Comparison of ENCODE assay signal across 26 cellular contexts in the genomic region with DNA sequence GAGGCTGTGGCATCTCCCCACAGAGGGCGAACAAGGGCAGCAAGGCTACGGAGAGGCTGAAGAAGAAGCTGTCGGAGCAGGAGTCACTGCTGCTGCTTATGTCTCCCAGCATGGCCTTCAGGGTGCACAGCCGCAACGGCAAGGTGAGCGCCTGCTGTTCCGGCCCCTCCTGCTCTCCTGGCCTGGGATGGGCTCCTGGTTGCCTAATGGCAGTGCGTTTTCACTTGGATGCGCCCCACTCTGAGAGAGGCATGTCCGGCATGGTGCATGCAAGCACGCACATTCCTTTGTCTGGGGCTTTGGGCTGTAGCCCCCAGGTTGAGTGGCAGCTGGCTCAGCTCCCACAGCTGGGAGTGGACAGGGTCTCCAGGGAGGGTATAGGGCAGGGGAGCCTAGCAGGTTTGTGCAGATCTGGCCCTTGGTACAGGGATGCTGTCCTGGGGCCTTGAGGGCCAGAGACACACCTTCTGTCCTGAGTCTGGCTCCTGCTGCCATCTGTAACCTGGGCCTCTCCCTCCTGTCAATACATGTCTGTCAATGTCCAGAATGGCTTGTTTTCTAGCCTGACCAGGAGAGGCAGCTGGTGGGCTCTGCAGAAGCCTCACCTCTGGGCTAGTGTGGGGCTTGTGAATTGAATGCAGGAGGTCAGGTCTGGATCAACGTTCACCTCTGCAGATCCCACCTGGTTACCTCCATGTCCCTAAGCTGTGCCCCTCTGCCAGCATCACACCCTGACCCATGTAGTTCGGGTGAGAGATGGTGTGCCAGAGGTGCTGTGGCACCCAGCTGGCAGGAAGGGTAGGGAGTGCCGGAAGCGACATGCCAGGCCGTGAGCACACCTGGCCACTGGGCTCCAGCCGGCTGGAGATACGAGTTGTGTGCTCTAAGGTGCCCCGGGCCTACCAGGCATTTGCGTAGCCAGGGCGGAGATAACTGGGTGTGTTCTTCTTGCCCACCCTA.
"Had no signal": no experiment of that assay in that cellular context is flagged by ENCODE, and none has a peak within 500 bp of the region (broad histone marks: within the 10 kb centered on the region; RNA-seq: fewer than 3 reads in every experiment).

No MANE protein-coding gene starts in this region.

- DNase-seq: activated CD4-positive, alpha-beta T cell treated with anti-CD3 and anti-CD28 coated beads for 48 hours; activated CD8-positive, alpha-beta T cell treated with anti-CD3 and anti-CD28 coated beads for 36 hours; activated naive CD8-positive, alpha-beta T cell treated with anti-CD3 and anti-CD28 coated beads, Interleukin-2, amount 50 U/mL, for 24 hours; activated T-cell treated with anti-CD3 and anti-CD28 coated beads, Interleukin-2, amount 50 U/mL, for 4 hours; amygdala; left colon; mammary epithelial cell; ovary; stimulated activated CD4-positive, alpha-beta T cell treated with anti-CD3 and anti-CD28 coated beads, Interleukin-15, amount 100 ng/mL, for 24 hours; stimulated activated CD4-positive, alpha-beta T cell treated with anti-CD3 and anti-CD28 coated beads, Interleukin-2, amount 100 ng/mL, for 24 hours; stimulated activated naive CD4-positive, alpha-beta T cell; SW 1271; T-helper 9 cell; tibial artery; WERI-Rb-1 had no signal

- ATAC-seq: activated CD4-positive, CD25-positive, alpha-beta regulatory T cell treated with anti-CD3 and anti-CD28 coated beads, Interleukin-2, amount 50 U/mL, for 24 hours; activated CD8-positive, alpha-beta T cell treated with anti-CD3 and anti-CD28 coated beads for 36 hours; activated naive CD8-positive, alpha-beta T cell treated with anti-CD3 and anti-CD28 coated beads, Interleukin-2, amount 50 U/mL, for 24 hours; activated T-cell treated with anti-CD3 and anti-CD28 coated beads, Interleukin-2, amount 50 U/mL, for 4 hours; left colon had no signal

- H3K27me3 Mint-ChIP-seq: activated CD8-positive, alpha-beta T cell treated with anti-CD3 and anti-CD28 coated beads for 36 hours; activated naive CD4-positive, alpha-beta T cell treated with anti-CD3 and anti-CD28 coated beads, Interleukin-2, amount 50 U/mL, for 24 hours; activated naive CD8-positive, alpha-beta T cell treated with anti-CD3 and anti-CD28 coated beads, Interleukin-2, amount 50 U/mL, for 24 hours; central memory CD8-positive, alpha-beta T cell; dendritic cell treated with granulocyte-macrophage colony-stimulating factor and Interleukin-4, amounts not matched to agents 40 ng/mL and 50 ng/mL, for 4 days; progenitor cell of endocrine pancreas had no signal

- H3K36me3 ChIP-seq: ovary had no signal

- H3K4me1 Mint-ChIP-seq: activated naive CD4-positive, alpha-beta T cell treated with anti-CD3 and anti-CD28 coated beads, Interleukin-2, amount 50 U/mL, for 24 hours; activated naive CD8-positive, alpha-beta T cell treated with anti-CD3 and anti-CD28 coated beads, Interleukin-2, amount 50 U/mL, for 24 hours; nephron had no signal

- H3K27ac Mint-ChIP-seq: activated CD8-positive, alpha-beta T cell treated with anti-CD3 and anti-CD28 coated beads for 36 hours; activated naive CD4-positive, alpha-beta T cell treated with anti-CD3 and anti-CD28 coated beads, Interleukin-2, amount 50 U/mL, for 24 hours; activated naive CD8-positive, alpha-beta T cell treated with anti-CD3 and anti-CD28 coated beads, Interleukin-2, amount 50 U/mL, for 24 hours; activated T-helper 2 cell treated with anti-CD3 and anti-CD28 coated beads, Interferon-gamma antibody, Interleukin-2, Interleukin-4, amounts not matched to agents 10 μg/mL and 5 μg/mL and 100 μg/mL, durations not matched to agents 14 hours and 24 hours and 36 hours; dendritic cell treated with granulocyte-macrophage colony-stimulating factor and Interleukin-4, amounts not matched to agents 40 ng/mL and 50 ng/mL, for 4 days; nephron; progenitor cell of endocrine pancreas; T-helper 1 cell treated with Interleukin-12 subunit alpha and Interleukin-12 subunit beta and Interleukin-4 antibody, amounts not matched to agents 30 μg/mL and 1 μg/mL, for 36 hours had no signal

- H3K4me2 ChIP-seq: hepatocyte had no signal

- H3K9me3 ChIP-seq: neutrophil, ovary, suprapubic skin, tibial artery had no signal

- H2AFZ ChIP-seq: hepatocyte had no signal

- H3K9me3 Mint-ChIP-seq: activated CD8-positive, alpha-beta T cell treated with anti-CD3 and anti-CD28 coated beads for 36 hours; activated naive CD4-positive, alpha-beta T cell treated with anti-CD3 and anti-CD28 coated beads, Interleukin-2, amount 50 U/mL, for 24 hours; activated naive CD8-positive, alpha-beta T cell treated with anti-CD3 and anti-CD28 coated beads, Interleukin-2, amount 50 U/mL, for 24 hours; activated T-cell treated with anti-CD3 and anti-CD28 coated beads, Interleukin-2, amount 50 U/mL, for 4 hours; activated T-helper 2 cell treated with anti-CD3 and anti-CD28 coated beads, Interferon-gamma antibody, Interleukin-2, Interleukin-4, amounts not matched to agents 10 μg/mL and 5 μg/mL and 100 μg/mL, durations not matched to agents 14 hours and 24 hours and 36 hours; central memory CD8-positive, alpha-beta T cell; dendritic cell treated with granulocyte-macrophage colony-stimulating factor and Interleukin-4, amounts not matched to agents 40 ng/mL and 50 ng/mL, for 4 days; nephron; T-helper 1 cell treated with Interleukin-12 subunit alpha and Interleukin-12 subunit beta and Interleukin-4 antibody, amounts not matched to agents 30 μg/mL and 1 μg/mL, for 36 hours had no signal

- H3K4me3 ChIP-seq: hepatocyte, ovary, suprapubic skin, tibial artery had no signal

- H3K27ac ChIP-seq: hepatocyte, neutrophil, ovary, suprapubic skin, WERI-Rb-1 had no signal

- H3K4me3 Mint-ChIP-seq: activated CD8-positive, alpha-beta T cell treated with anti-CD3 and anti-CD28 coated beads for 36 hours; activated naive CD4-positive, alpha-beta T cell treated with anti-CD3 and anti-CD28 coated beads, Interleukin-2, amount 50 U/mL, for 24 hours; activated naive CD8-positive, alpha-beta T cell treated with anti-CD3 and anti-CD28 coated beads, Interleukin-2, amount 50 U/mL, for 24 hours; activated T-cell treated with anti-CD3 and anti-CD28 coated beads, Interleukin-2, amount 50 U/mL, for 4 hours; central memory CD8-positive, alpha-beta T cell; dendritic cell treated with granulocyte-macrophage colony-stimulating factor and Interleukin-4, amounts not matched to agents 40 ng/mL and 50 ng/mL, for 4 days; nephron; T-helper 1 cell treated with Interleukin-12 subunit alpha and Interleukin-12 subunit beta and Interleukin-4 antibody, amounts not matched to agents 30 μg/mL and 1 μg/mL, for 36 hours had no signal

- H3K27me3 ChIP-seq: hepatocyte, neutrophil, ovary, suprapubic skin, tibial artery had no signal
